23 cellular contexts compared by ENCODE assay signal in the genomic region with DNA sequence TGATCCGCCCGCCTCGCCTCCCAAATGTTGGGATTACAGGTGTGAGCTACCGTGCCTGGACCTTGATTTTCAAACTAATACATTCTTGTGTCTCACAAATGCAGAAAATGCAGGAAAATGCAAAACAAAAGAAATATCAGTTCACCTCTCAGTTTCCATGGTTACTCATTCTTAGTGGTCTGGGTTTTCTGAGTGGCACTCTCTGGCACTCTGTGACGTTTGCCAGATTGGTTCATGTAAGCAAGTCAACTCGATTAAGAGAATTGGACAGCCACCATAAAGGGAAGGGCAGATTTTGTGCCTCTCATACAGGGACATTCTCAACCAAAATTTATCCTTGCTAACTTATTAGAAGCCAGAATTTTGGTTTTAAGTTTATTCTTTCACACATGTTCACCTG. TPM values are rescaled to one million over a fixed set of nuclear protein-coding genes. Genes with fewer than 3 reads are reported as not detected.
DNase-seq lines count a peak whose midpoint lies in the region; ATAC-seq and TF ChIP-seq lines count a peak whose summit lies in the region.
"Had no signal": no experiment of that assay in that cellular context is flagged by ENCODE, and none has a peak within 500 bp of the region (broad histone marks: within the 10 kb centered on the region; RNA-seq: fewer than 3 reads in every experiment).

No MANE protein-coding gene starts in this region.

- POLR2A ChIA-PET in SK-N-SH (lab: Yijun Ruan, JAX) = interaction anchor here (0.6 kb wide), 1 partner anchor 29 kb away, joined by 3 read pairs; no protein-coding TSS in a partner anchor

- no peak for TF ChIP-seq RAD21 in SK-N-SH (IDR thresholded peaks at IDR 0.05; ENCODE audit: low read length)

- H3K9ac ChIP-seq in SK-N-SH (no peak overlapping the region), GM23248 (no peak overlapping the region)

- H3K4me3 ChIP-seq in SK-N-SH (ENCODE audit: low read depth in 2 of 2, low read length in 1 of 2) (no peak overlapping the region), GM23248 (no peak overlapping the region), upper lobe of left lung (no peak overlapping the region)
- H3K4me3 ChIP-seq: suprapubic skin had no signal

- WGBS in SK-N-SH (ENCODE audit: low lambda C conversion rate) = 77% methylated on average over 6 of the region's 6 CpGs
- WGBS in GM23248 (ENCODE audit: low coverage in 1 of 2, low lambda C conversion rate in 2 of 2, missing lambda C conversion rate in 2 of 2), 2 experiments = 81 to 84% methylated on average over 6 of the region's 6 CpGs
- WGBS in upper lobe of left lung, 2 donors = 84 to 85% methylated on average over 6 of the region's 6 CpGs

- peak overlapping the region in 1 of 2 experiments; percentile 37; a peak in 2 of 4 replicates for H3K27ac ChIP-seq in SK-N-SH (ENCODE audit: low read depth in 2 of 2, low read length in 1 of 2)
- H3K27ac ChIP-seq in GM23248 = 0 out of 2 replicates have a peak overlapping the region, but pooled peaks have one; percentile 9
- peak overlapping the region in 1 of 4 donors; percentile 78 for H3K27ac ChIP-seq in upper lobe of left lung
- H3K27ac ChIP-seq: suprapubic skin had no signal

- H3K9me2 ChIP-seq in SK-N-SH (no peaks in the 10 kb centered on the region), GM23248 (ENCODE audit: insufficient read depth) (no peaks in the 10 kb centered on the region)

- peak overlapping the region; percentile 26 for H3K27ac Mint-ChIP-seq in activated naive CD8-positive, alpha-beta T cell treated with anti-CD3 and anti-CD28 coated beads, Interleukin-2, amount 50 U/mL, for 24 hours
- peak overlapping the region; percentile 92 for H3K27ac Mint-ChIP-seq in natural killer cell
- H3K27ac Mint-ChIP-seq: endodermal cell had no signal

- H3K4me3 Mint-ChIP-seq in activated naive CD8-positive, alpha-beta T cell treated with anti-CD3 and anti-CD28 coated beads, Interleukin-2, amount 50 U/mL, for 24 hours = no peak overlapping the region
- peak overlapping the region; percentile 93 for H3K4me3 Mint-ChIP-seq in natural killer cell
- H3K4me3 Mint-ChIP-seq: endodermal cell had no signal

- CTCF ChIA-PET in SK-N-SH (lab: Yijun Ruan, JAX) = interaction anchor here (1.5 kb wide), 1 partner anchor 12 kb away, joined by 3 read pairs; no protein-coding TSS in a partner anchor

- H2AFZ ChIP-seq in SK-N-SH (ENCODE audit: low read depth) (no peak overlapping the region), GM23248 (no peak overlapping the region)

- H3K36me3 ChIP-seq in SK-N-SH (replicated peaks in 1 of 2; ENCODE audit: control insufficient read depth in 1 of 2, insufficient read depth in 2 of 2, low read length in 1 of 2) = peaks cover 47 to 63% of the 10 kb centered on the region in 2 experiments
- H3K36me3 ChIP-seq in GM23248 (ENCODE audit: low read depth) = peaks cover 46% of the 10 kb centered on the region; the same call in 1 of the 2 replicates
- H3K36me3 ChIP-seq in upper lobe of left lung = peaks cover 10 to 72% (median 36%) of the 10 kb centered on the region in 4 donors

- no peaks in the 10 kb centered on the region for H3K9me3 ChIP-seq in SK-N-SH
- H3K9me3 ChIP-seq in GM23248 (ENCODE audit: low read depth) = no peaks in the 10 kb centered on the region
- H3K9me3 ChIP-seq in upper lobe of left lung = no peaks in the 10 kb centered on the region
- H3K9me3 ChIP-seq: BLaER1, heart left ventricle, suprapubic skin had no signal

- no peak for ATAC-seq in SK-N-SH treated with all-trans-retinoic acid at 6 μM for 48 hours
- no peak for ATAC-seq in activated naive CD8-positive, alpha-beta T cell treated with anti-CD3 and anti-CD28 coated beads, Interleukin-2, amount 50 U/mL, for 24 hours
- ATAC-seq in natural killer cell = no peak
- ATAC-seq in upper lobe of left lung (ENCODE audit: low FRiP score in 2 of 2) = no peak
- ATAC-seq: HCT116 had no signal

- H3K27me3 ChIP-seq in SK-N-SH (ENCODE audit: insufficient read depth) (no peaks in the 10 kb centered on the region), GM23248 (replicated peaks; ENCODE audit: insufficient read depth) (no peaks in the 10 kb centered on the region), upper lobe of left lung (no peaks in the 10 kb centered on the region)
- H3K27me3 ChIP-seq: BLaER1, heart left ventricle, suprapubic skin had no signal

- H3K27me3 Mint-ChIP-seq in activated naive CD8-positive, alpha-beta T cell treated with anti-CD3 and anti-CD28 coated beads, Interleukin-2, amount 50 U/mL, for 24 hours = no peaks in the 10 kb centered on the region
- no peaks in the 10 kb centered on the region for H3K27me3 Mint-ChIP-seq in natural killer cell (ENCODE audit: low read depth in 2 of 2)
- H3K27me3 Mint-ChIP-seq: naive B cell had no signal

- intact Hi-C loops in natural killer cell (cut with micrococcal nuclease) = no loop called here

- peaks cover 32% of the 10 kb centered on the region for H3K4me1 Mint-ChIP-seq in activated naive CD8-positive, alpha-beta T cell treated with anti-CD3 and anti-CD28 coated beads, Interleukin-2, amount 50 U/mL, for 24 hours
- peaks cover 15 to 30% of the 10 kb centered on the region in 2 donors for H3K4me1 Mint-ChIP-seq in natural killer cell

- H3K36me3 Mint-ChIP-seq in activated naive CD8-positive, alpha-beta T cell treated with anti-CD3 and anti-CD28 coated beads, Interleukin-2, amount 50 U/mL, for 24 hours (ENCODE audit: low read depth) = peaks cover 37% of the 10 kb centered on the region
- H3K36me3 Mint-ChIP-seq in natural killer cell = peaks cover 15% of the 10 kb centered on the region

- H3K4me1 ChIP-seq in SK-N-SH (ENCODE audit: control insufficient read depth in 1 of 2, insufficient read depth in 2 of 2, low read depth in 1 of 2, low read length in 1 of 2) (peaks cover 0 to 3% of the 10 kb centered on the region in 2 experiments; a peak in 2 of 4 replicates), GM23248 (ENCODE audit: insufficient read depth) (no peaks in the 10 kb centered on the region), upper lobe of left lung (peaks cover 11 to 19% (median 17%) of the 10 kb centered on the region in 4 donors)

- no peaks in the 10 kb centered on the region for H3K9me3 Mint-ChIP-seq in activated naive CD8-positive, alpha-beta T cell treated with anti-CD3 and anti-CD28 coated beads, Interleukin-2, amount 50 U/mL, for 24 hours
- H3K9me3 Mint-ChIP-seq in natural killer cell = no peaks in the 10 kb centered on the region
- H3K9me3 Mint-ChIP-seq: activated T-helper 2 cell treated with anti-CD3 and anti-CD28 coated beads, Interferon-gamma antibody, Interleukin-2, Interleukin-4, amounts not matched to agents 10 μg/mL and 5 μg/mL and 100 μg/mL, durations not matched to agents 14 hours and 24 hours and 36 hours; endodermal cell; naive B cell had no signal

- H3K4me2 ChIP-seq in SK-N-SH = no peak overlapping the region
- no peak overlapping the region for H3K4me2 ChIP-seq in GM23248 (ENCODE audit: unreplicated experiment)

- in situ Hi-C loops in GM23248 (cut with MboI) = no loop called here

- no peak for TF ChIP-seq POLR2A in upper lobe of left lung (IDR thresholded peaks at IDR 0.05)

- TF ChIP-seq EP300 in SK-N-SH (IDR thresholded peaks at IDR 0.05; ENCODE audit: borderline replicate concordance in 1 of 2, low read depth in 1 of 2, low read length in 1 of 2) (peak in 1 of 2 experiments; percentile 40; a peak in 1 of 4 replicates), upper lobe of left lung (IDR thresholded peaks at IDR 0.05) (no peak)

- H3F3A ChIP-seq in SK-N-SH (replicated peaks; ENCODE audit: insufficient read depth) (peaks cover 3% of the 10 kb centered on the region), GM23248 (ENCODE audit: insufficient read depth) (no peaks in the 10 kb centered on the region)

- DNase-seq in SK-N-SH = peak; percentile 33
- no peak for DNase-seq in GM23248
- no peak for DNase-seq in activated naive CD8-positive, alpha-beta T cell treated with anti-CD3 and anti-CD28 coated beads, Interleukin-2, amount 50 U/mL, for 24 hours
- no peak for DNase-seq in natural killer cell
- DNase-seq in upper lobe of left lung = no peak
- no peak for DNase-seq in NCI-H146 (lab: John Stamatoyannopoulos, UW)
- no peak for DNase-seq in NCI-H187 (lab: John Stamatoyannopoulos, UW)
- DNase-seq: 8988T; endodermal cell; KBM-7; naive B cell; NCI-H1048; NCI-H2081 treated with DMSO at 0.1 percent for 48 hours; NCI-H69; posterior cingulate gyrus; SIG-M5; stimulated activated CD4-positive, alpha-beta T cell treated with anti-CD3 and anti-CD28 coated beads, Interleukin-4, amount 100 ng/mL, for 4 hours had no signal

- H3K79me2 ChIP-seq in SK-N-SH (ENCODE audit: insufficient read depth) = peaks cover 20% of the 10 kb centered on the region
- H3K79me2 ChIP-seq in GM23248 (ENCODE audit: insufficient read depth) = peaks cover 59% of the 10 kb centered on the region

- TF ChIP-seq CTCF in SK-N-SH (IDR thresholded peaks at IDR 0.05) (no peak), natural killer cell (IDR thresholded peaks at IDR 0.05) (no peak), upper lobe of left lung (IDR thresholded peaks at IDR 0.05) (no peak)

- no peaks in the 10 kb centered on the region; the same call in 1 of the 2 replicates for H4K20me1 ChIP-seq in SK-N-SH (ENCODE audit: insufficient read depth)
- no peaks in the 10 kb centered on the region for H4K20me1 ChIP-seq in GM23248 (ENCODE audit: insufficient read depth)

RNA-seq across cellular contexts. Expression of a gene that starts 8.6 kb away (rescaled TPM):
- 19.8 and 25.0 TPM in 2 replicates for polyA plus RNA-seq in SK-N-SH (2012; rRNA removed)
- 14.4 and 17.2 TPM in 2 replicates for polyA plus RNA-seq in SK-N-SH (2012; cell fraction: cytosol; rRNA removed)
- 52.7 and 76.0 TPM in 2 replicates for polyA plus RNA-seq in SK-N-SH (2012; cell fraction: nucleus; rRNA removed)
- 37.7 and 46.3 TPM in 2 replicates for total RNA-seq in GM23248 (2014; rRNA removed; shearing (Covaris generic))
- 15.2 and 16.1 TPM in 2 replicates for polyA plus RNA-seq in GM23248 (2016; fragmentation: Nextera tagmentation; extraction: Ambion mirVana)
- 100 to 1,000 TPM in 1 of 3 donors, 10 to 100 TPM in 2; 85.0 to 111 (median 94.7) TPM for total RNA-seq in natural killer cell
- total RNA-seq in upper lobe of left lung = 10 to 100 TPM; 34.5 to 80.7 (median 38.1) TPM

RNA-seq across cellular contexts. Expression of a gene that starts 58.0 kb away (rescaled TPM):
- 49.1 and 63.2 TPM in 2 replicates for polyA plus RNA-seq in SK-N-SH (2012; rRNA removed)
- polyA plus RNA-seq in SK-N-SH (2012; cell fraction: cytosol; rRNA removed) = 50.1 and 62.9 TPM in 2 replicates
- polyA plus RNA-seq in SK-N-SH (2012; cell fraction: nucleus; rRNA removed) = 17.7 and 37.0 TPM in 2 replicates
- 35.8 and 41.2 TPM in 2 replicates for total RNA-seq in GM23248 (2014; rRNA removed; shearing (Covaris generic))
- 48.1 and 51.0 TPM in 2 replicates for polyA plus RNA-seq in GM23248 (2016; fragmentation: Nextera tagmentation; extraction: Ambion mirVana)
- total RNA-seq in natural killer cell = 10 to 100 TPM; 10.2 to 27.4 (median 19.4) TPM
- 10 to 100 TPM in 4 of 6 donors, 1 to 10 TPM in 1, not detected in 1; 9.7 to 45.0 (median 16.7) TPM for total RNA-seq in upper lobe of left lung
